In genomic region chr12:12441891-12442461, GRCh38 we compare ENCODE assay signal across 8 cellular contexts.
DNase-seq lines count a peak whose midpoint lies in the region; ATAC-seq and TF ChIP-seq lines count a peak whose summit lies in the region.

No MANE protein-coding gene starts in this region.

- peak; percentile 31 to 85 (median 59) for DNase-seq in CD8-positive, alpha-beta T cell
- DNase-seq in T follicular helper cell (ENCODE audit: low read depth) (peak; percentile 37), astrocyte of the spinal cord (ENCODE audit: low read depth, low spot score) (peak; percentile 5), natural killer cell (peak; percentile 51), NOMO-1 treated with dmso at 0.1 percent for 144 hours (lab: John Stamatoyannopoulos, UW; ENCODE audit: unreplicated experiment) (no peak), hepatic stellate cell (ENCODE audit: low spot score) (no peak), GM03348 (ENCODE audit: low spot score) (no peak)

- H3K27me3 ChIP-seq in CD8-positive, alpha-beta T cell (ENCODE audit: insufficient read depth, low read length) = no peaks in the 10 kb centered on the region

- no peaks in the 10 kb centered on the region for H3K36me3 ChIP-seq in CD8-positive, alpha-beta T cell (ENCODE audit: insufficient read depth, low read length)

- ATAC-seq in CD8-positive, alpha-beta T cell = peak; percentile 74
- ATAC-seq in natural killer cell (peak; percentile 80 to 84 (median 83)), HG02798 (IDR thresholded peaks at IDR 0.05; ENCODE audit: poor library complexity, unreplicated experiment) (no peak)

- TF ChIP-seq CTCF in CD8-positive, alpha-beta T cell (IDR thresholded peaks at IDR 0.05) = no peak
- no peak for TF ChIP-seq CTCF in astrocyte of the spinal cord (IDR thresholded peaks at IDR 0.05; ENCODE audit: low read depth, low read length)
- TF ChIP-seq CTCF in natural killer cell (IDR thresholded peaks at IDR 0.05) = no peak

- H3K36me3 Mint-ChIP-seq in CD8-positive, alpha-beta T cell = peaks cover 11% of the 10 kb centered on the region
- H3K36me3 Mint-ChIP-seq in natural killer cell = no peaks in the 10 kb centered on the region

- in situ Hi-C loops in astrocyte of the spinal cord (cut with HindIII; ENCODE audit: low sequenced_read_pairs) = no loop called here

- peak overlapping the region; percentile 66 for H3K27ac ChIP-seq in CD8-positive, alpha-beta T cell (ENCODE audit: low read depth, low read length)

- POLR2A ChIA-PET in CD8-positive, alpha-beta T cell (lab: Charles Lee) = interaction anchor here (0.6 to 3.6 kb wide), 26 partner anchors 8 to 272 kb away, joined by 3 to 18 read pairs (median 4); partner anchors contain the start of genes BORCS5 and DUSP16

- H3K9me3 Mint-ChIP-seq in CD8-positive, alpha-beta T cell = peaks cover 3% of the 10 kb centered on the region
- H3K9me3 Mint-ChIP-seq in natural killer cell = no peaks in the 10 kb centered on the region

- H3K27ac Mint-ChIP-seq in CD8-positive, alpha-beta T cell = peak overlapping the region; percentile 92
- H3K27ac Mint-ChIP-seq in natural killer cell = peak overlapping the region; percentile 94 to 98

- no peaks in the 10 kb centered on the region for H3K9me3 ChIP-seq in CD8-positive, alpha-beta T cell (ENCODE audit: low read length)

- CTCF ChIA-PET in CD8-positive, alpha-beta T cell (lab: Charles Lee) = interaction anchor here (0.7 to 2.0 kb wide), 10 partner anchors 8 to 214 kb away, joined by 3 to 4 read pairs (median 3); no protein-coding TSS in a partner anchor

- intact Hi-C loops in CD8-positive, alpha-beta T cell (cut with DNase I, micrococcal nuclease) = loop anchor here (1.0 to 5.0 kb wide), 10 partner anchors 13 to 121 kb away; partner anchors contain the start of gene DUSP16 (in 1 of the 2)
- intact Hi-C loops in natural killer cell (cut with micrococcal nuclease) = loop anchor here (1.0 to 5.0 kb wide), 3 partner anchors 58 to 275 kb away; partner anchors contain the start of genes CDKN1B and DUSP16

- peaks cover 44% of the 10 kb centered on the region for H3K4me1 ChIP-seq in CD8-positive, alpha-beta T cell (ENCODE audit: insufficient read depth, low read length)

- peak overlapping the region; percentile 51 for H3K4me3 Mint-ChIP-seq in CD8-positive, alpha-beta T cell
- H3K4me3 Mint-ChIP-seq in natural killer cell = peak overlapping the region; percentile 65

- no peaks in the 10 kb centered on the region for H3K27me3 Mint-ChIP-seq in CD8-positive, alpha-beta T cell (ENCODE audit: low read depth)
- H3K27me3 Mint-ChIP-seq in natural killer cell (ENCODE audit: low read depth in 2 of 2) = no peaks in the 10 kb centered on the region

- H3K4me1 Mint-ChIP-seq in CD8-positive, alpha-beta T cell (ENCODE audit: low read depth) = peaks cover 66% of the 10 kb centered on the region
- peaks cover 49 to 56% of the 10 kb centered on the region in 2 donors for H3K4me1 Mint-ChIP-seq in natural killer cell

- H3K4me3 ChIP-seq in CD8-positive, alpha-beta T cell (ENCODE audit: low read depth, low read length) = no peak overlapping the region
- no peak overlapping the region for H3K4me3 ChIP-seq in astrocyte of the spinal cord (ENCODE audit: low read depth, low read length)

Comparison
In these comparisons a context has a peak if more than half of its experiments do, and no peak if none do; other contexts are left out.
1. DNase-seq: peak in CD8-positive, alpha-beta T cell (7 of 7), T follicular helper cell (single experiment), astrocyte of the spinal cord (single experiment) and natural killer cell (single experiment); none in NOMO-1 treated with dmso at 0.1 percent for 144 hours (single experiment), hepatic stellate cell (single experiment) and GM03348 (single experiment).